In genomic region chr3:66490214-66490613, GRCh38 we compare ENCODE assay signal across 8 cellular contexts. TPM values are rescaled to one million over a fixed set of nuclear protein-coding genes. Genes with fewer than 3 reads are reported as not detected.
DNase-seq lines count a peak whose midpoint lies in the region; ATAC-seq and TF ChIP-seq lines count a peak whose summit lies in the region.

No MANE protein-coding gene starts in this region.

- H3K4me3 ChIP-seq in WI38 (ENCODE audit: low read depth, low read length) = peak overlapping the region; percentile 10; the same call in 1 of the 2 replicates

- peak; percentile 21 to 31 for DNase-seq in AML-193 (lab: John Stamatoyannopoulos, UW)
- DNase-seq in left colon = no peak
- DNase-seq in NCI-H748 (lab: John Stamatoyannopoulos, UW; ENCODE audit: unreplicated experiment) = no peak
- DNase-seq in T-helper 9 cell = no peak

- no peak for TF ChIP-seq CTCF in WI38 (IDR thresholded peaks at IDR 0.05; ENCODE audit: low read depth, low read length)

- ATAC-seq in GM21381 (IDR thresholded peaks at IDR 0.05; ENCODE audit: unreplicated experiment) = peak; percentile 46
- peak; percentile 17 for ATAC-seq in left colon
- no peak for ATAC-seq in SK-N-SH treated with all-trans-retinoic acid at 6 μM for 48 hours
- ATAC-seq in GM19328 (IDR thresholded peaks at IDR 0.05; ENCODE audit: unreplicated experiment) = no peak

- intact Hi-C loops in left colon (cut with DNase I, micrococcal nuclease) = loop anchor here in 1 of 2 donors (10.0 kb wide), 1 partner anchor 65 kb away; no protein-coding TSS in a partner anchor

TF ChIP-seq in SK-N-SH treated with all-trans-retinoic acid at 6 μM for 48 hours, 23 proteins besides CTCF, POLR2A, EP300 and RAD21:
- TF ChIP-seq CSDC2 (CRISPR knock-in tag; IDR thresholded peaks at IDR 0.05) (no peak), ESRRG (CRISPR knock-in tag; IDR thresholded peaks at IDR 0.05) (no peak), TOX (CRISPR knock-in tag; IDR thresholded peaks at IDR 0.05; ENCODE audit: borderline replicate concordance) (no peak), ISL1 (CRISPR knock-in tag; IDR thresholded peaks at IDR 0.05) (no peak), ZFP30 (CRISPR knock-in tag; IDR thresholded peaks at IDR 0.05) (no peak), ZNF8 (CRISPR knock-in tag; IDR thresholded peaks at IDR 0.05) (no peak), ZFP3 (CRISPR knock-in tag; IDR thresholded peaks at IDR 0.05) (no peak), SNAI2 (CRISPR knock-in tag; IDR thresholded peaks at IDR 0.05) (no peak), RARB (CRISPR knock-in tag; IDR thresholded peaks at IDR 0.05) (no peak), BACH2 (CRISPR knock-in tag; IDR thresholded peaks at IDR 0.05; ENCODE audit: borderline replicate concordance) (no peak), CSRNP3 (CRISPR knock-in tag; IDR thresholded peaks at IDR 0.05) (no peak)
- TF ChIP-seq, protein P1, sequence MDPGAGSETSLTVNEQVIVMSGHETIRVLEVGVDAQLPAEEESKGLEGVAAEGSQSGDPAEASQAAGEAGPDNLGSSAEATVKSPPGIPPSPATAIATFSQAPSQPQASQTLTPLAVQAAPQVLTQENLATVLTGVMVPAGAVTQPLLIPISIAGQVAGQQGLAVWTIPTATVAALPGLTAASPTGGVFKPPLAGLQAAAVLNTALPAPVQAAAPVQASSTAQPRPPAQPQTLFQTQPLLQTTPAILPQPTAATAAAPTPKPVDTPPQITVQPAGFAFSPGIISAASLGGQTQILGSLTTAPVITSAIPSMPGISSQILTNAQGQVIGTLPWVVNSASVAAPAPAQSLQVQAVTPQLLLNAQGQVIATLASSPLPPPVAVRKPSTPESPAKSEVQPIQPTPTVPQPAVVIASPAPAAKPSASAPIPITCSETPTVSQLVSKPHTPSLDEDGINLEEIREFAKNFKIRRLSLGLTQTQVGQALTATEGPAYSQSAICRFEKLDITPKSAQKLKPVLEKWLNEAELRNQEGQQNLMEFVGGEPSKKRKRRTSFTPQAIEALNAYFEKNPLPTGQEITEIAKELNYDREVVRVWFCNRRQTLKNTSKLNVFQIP (CRISPR knock-in tag; IDR thresholded peaks at IDR 0.05; ENCODE audit: borderline replicate concordance, low read depth) = no peak
- TF ChIP-seq, protein P2, sequence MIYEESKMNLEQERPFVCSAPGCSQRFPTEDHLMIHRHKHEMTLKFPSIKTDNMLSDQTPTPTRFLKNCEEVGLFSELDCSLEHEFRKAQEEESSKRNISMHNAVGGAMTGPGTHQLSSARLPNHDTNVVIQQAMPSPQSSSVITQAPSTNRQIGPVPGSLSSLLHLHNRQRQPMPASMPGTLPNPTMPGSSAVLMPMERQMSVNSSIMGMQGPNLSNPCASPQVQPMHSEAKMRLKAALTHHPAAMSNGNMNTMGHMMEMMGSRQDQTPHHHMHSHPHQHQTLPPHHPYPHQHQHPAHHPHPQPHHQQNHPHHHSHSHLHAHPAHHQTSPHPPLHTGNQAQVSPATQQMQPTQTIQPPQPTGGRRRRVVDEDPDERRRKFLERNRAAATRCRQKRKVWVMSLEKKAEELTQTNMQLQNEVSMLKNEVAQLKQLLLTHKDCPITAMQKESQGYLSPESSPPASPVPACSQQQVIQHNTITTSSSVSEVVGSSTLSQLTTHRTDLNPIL (CRISPR knock-in tag; IDR thresholded peaks at IDR 0.05; ENCODE audit: low read depth) = no peak

RNA-seq across cellular contexts. Expression of gene LRIG1, which starts 10.6 kb away (rescaled TPM):
- total RNA-seq in left colon = 10 to 100 TPM; 55.4 to 57.0 TPM

Comparison
In these comparisons a context has a peak if more than half of its experiments do, and no peak if none do; other contexts are left out.
1. DNase-seq: peak in AML-193 (2 of 2); none in left colon (0 of 2), NCI-H748 (single experiment) and T-helper 9 cell (single experiment).
2. ATAC-seq: peak in GM21381 (single experiment) and left colon (single experiment); none in SK-N-SH treated with all-trans-retinoic acid at 6 μM for 48 hours (single experiment) and GM19328 (single experiment).